8 cellular contexts compared by ENCODE assay signal in genomic region chr1:23959461-23960290, GRCh38. TPM values are rescaled to one million over a fixed set of nuclear protein-coding genes. Genes with fewer than 3 reads are reported as not detected.
DNase-seq lines count a peak whose midpoint lies in the region; ATAC-seq, FAIRE-seq and TF ChIP-seq lines count a peak whose summit lies in the region.

PNRC2 (plus strand) TSS chr1:23959828; CDS start chr1:23961458, 1,630 bp downstream.

- TF ChIP-seq CTCF in A673 (conservative IDR thresholded peaks at IDR 0.05; ENCODE audit: low read depth, low read length) (no peak), WI38 (IDR thresholded peaks at IDR 0.05; ENCODE audit: low read depth, low read length) (no peak), bronchial epithelial cell (IDR thresholded peaks at IDR 0.05; ENCODE audit: insufficient read depth, low read length, severe bottlenecking) (no peak), smooth muscle cell (IDR thresholded peaks at IDR 0.05; ENCODE audit: borderline replicate concordance, insufficient read depth, poor library complexity, severe bottlenecking) (no peak)

- peaks cover 26% of the 10 kb centered on the region for H3F3A ChIP-seq in smooth muscle cell (ENCODE audit: low read depth)

- FAIRE-seq in bronchial epithelial cell (lab: Jason Lieb, UNC), result no peak

- peak; percentile 98 for DNase-seq in A673 (ENCODE audit: low spot score)
- DNase-seq in NCI-H2227 (lab: John Stamatoyannopoulos, UW; ENCODE audit: unreplicated experiment), result peak; percentile 97
- peak; percentile 88 for DNase-seq in bronchial epithelial cell (ENCODE audit: low read depth)
- peak; percentile 100 for DNase-seq in iPS-NIHi11 (ENCODE audit: low spot score)
- peak; percentile 91 for DNase-seq in smooth muscle cell (lab: John Stamatoyannopoulos, UW; ENCODE audit: unreplicated experiment)

- H3K27ac ChIP-seq in A673 (ENCODE audit: low read depth, low read length, poor library complexity, severe bottlenecking) (peak within 1 kb of the TSS; percentile 99), smooth muscle cell (ENCODE audit: low read depth) (peak within 1 kb of the TSS; percentile 97)

- H3K4me3 ChIP-seq in A673 (ENCODE audit: low read depth, low read length, poor library complexity, severe bottlenecking) (peak within 1 kb of the TSS; percentile 87), WI38 (ENCODE audit: low read depth, low read length) (peak within 1 kb of the TSS; percentile 69), bronchial epithelial cell (ENCODE audit: low read depth, low read length) (peak within 1 kb of the TSS; percentile 94), smooth muscle cell (peak within 1 kb of the TSS; percentile 86)

- POLR2A ChIA-PET in A673 (lab: Charles Lee; ENCODE audit: low non-redundant PET), result interaction anchor here (0.6 kb wide), 2 partner anchors 59 to 182 kb away, joined by 6 to 7 read pairs; no protein-coding TSS in a partner anchor

- H3K9ac ChIP-seq in smooth muscle cell (ENCODE audit: low read depth), result peak within 1 kb of the TSS; percentile 98

- peaks cover 31% of the 10 kb centered on the region for H3K4me1 ChIP-seq in A673 (ENCODE audit: insufficient read depth, low read length, poor library complexity, severe bottlenecking)
- H3K4me1 ChIP-seq in smooth muscle cell (ENCODE audit: low read depth), result no peaks in the 10 kb centered on the region

- H4K20me1 ChIP-seq in smooth muscle cell (ENCODE audit: low read depth), result peaks cover 38% of the 10 kb centered on the region

- H3K36me3 ChIP-seq in A673 (ENCODE audit: insufficient read depth, low read length, poor library complexity, severe bottlenecking) (peaks cover 37% of the 10 kb centered on the region), bronchial epithelial cell (ENCODE audit: control insufficient read depth, insufficient read depth, low read length) (no peaks in the 10 kb centered on the region), smooth muscle cell (ENCODE audit: low read depth) (no peaks in the 10 kb centered on the region)

- H3K79me2 ChIP-seq in smooth muscle cell (ENCODE audit: low read depth), result peaks cover 23% of the 10 kb centered on the region

- H2AFZ ChIP-seq in smooth muscle cell (ENCODE audit: low read depth), result peak within 1 kb of the TSS; percentile 14

- BruUV-seq in A673 (replicated peaks; lab: Mats Ljungman, UMichigan), result TSS peak; percentile 52

- no peaks in the 10 kb centered on the region for H3K27me3 ChIP-seq in A673 (replicated peaks; ENCODE audit: insufficient read depth, low read depth, low read length, poor library complexity)
- H3K27me3 ChIP-seq in bronchial epithelial cell (ENCODE audit: control insufficient read depth, insufficient read depth, low read length), result no peaks in the 10 kb centered on the region
- H3K27me3 ChIP-seq in smooth muscle cell (ENCODE audit: low read depth), result no peaks in the 10 kb centered on the region

- H3K9me3 ChIP-seq in A673 (ENCODE audit: low read depth, low read length, poor library complexity, severe bottlenecking) (no peaks in the 10 kb centered on the region), smooth muscle cell (replicated peaks; ENCODE audit: low read depth) (no peaks in the 10 kb centered on the region)

- CTCF ChIA-PET in A673 (lab: Charles Lee), result no interaction called here

- intact Hi-C loops in A673 (cut with micrococcal nuclease; ENCODE audit: unreplicated experiment), result no loop called here

- peak within 1 kb of the TSS; percentile 88 for H3K4me2 ChIP-seq in smooth muscle cell

- under 1% methylated on average over 84 of the region's 84 CpGs for WGBS in smooth muscle cell (ENCODE audit: low lambda C conversion rate)

- ATAC-seq in GM18873 (IDR thresholded peaks at IDR 0.05; ENCODE audit: low FRiP score, unreplicated experiment), result peak; percentile 70
- peak; percentile 77 for ATAC-seq in HG03139 (IDR thresholded peaks at IDR 0.05; ENCODE audit: unreplicated experiment)

RNA-seq across cellular contexts. Expression of gene PNRC2, which starts in this region (rescaled TPM):
- total RNA-seq in A673 (2021), result 76.2 and 93.2 TPM in 2 replicates
- total RNA-seq in bronchial epithelial cell, result 87.9 and 89.8 TPM in 2 replicates
- total RNA-seq in smooth muscle cell, result 77.8 and 98.5 TPM in 2 replicates
- polyA plus RNA-seq in smooth muscle cell, result 53.3 and 55.8 TPM in 2 replicates

Comparison
In these comparisons a context has a peak if more than half of its experiments do, and no peak if none do; other contexts are left out.
1. Peak in every context shown above with its lines: DNase-seq, ATAC-seq, H3K4me3 ChIP-seq and H3K27ac ChIP-seq.